Comparison of ENCODE assay signal across 9 cellular contexts in genomic region chr2:113330060-113330767, GRCh38. TPM values are rescaled to one million over a fixed set of nuclear protein-coding genes. Genes with fewer than 3 reads are reported as not detected.
DNase-seq lines count a peak whose midpoint lies in the region; ATAC-seq and TF ChIP-seq lines count a peak whose summit lies in the region.
"Not testable (repeated sequence)": the region's sequence is repeated elsewhere in the genome, so short reads cannot be mapped to it uniquely, and the experiment has no call there.
"Had no signal": no experiment of that assay in that cellular context is flagged by ENCODE, and none has a peak within 500 bp of the region (broad histone marks: within the 10 kb centered on the region; RNA-seq: fewer than 3 reads in every experiment).

No MANE protein-coding gene starts in this region.

- H3K27me3 ChIP-seq in PC-9 (ENCODE audit: insufficient read depth, low read depth); hepatocyte; vagina: not testable (repeated sequence)

- ATAC-seq in activated T-cell treated with anti-CD3 and anti-CD28 coated beads, Interleukin-2, amount 50 U/mL, for 72 hours (replicated peaks in 1 of 2) = peak; percentile 20 to 39

- not testable (repeated sequence) for BruUV-seq in Calu3 (replicated peaks; lab: Mats Ljungman, UMichigan); PC-9 (replicated peaks; lab: Mats Ljungman, UMichigan)

- H3K36me3 Mint-ChIP-seq in Calu3 (ENCODE audit: insufficient read depth, unreplicated experiment); HFFc6 (ENCODE audit: low read depth); activated T-cell treated with anti-CD3 and anti-CD28 coated beads, Interleukin-2, amount 50 U/mL, for 72 hours (ENCODE audit: insufficient read depth in 2 of 2): not testable (repeated sequence)

- H3K4me1 Mint-ChIP-seq in Calu3 (ENCODE audit: low read depth, unreplicated experiment) (peaks cover 35% of the 10 kb centered on the region), HFFc6 (ENCODE audit: low read depth) (peaks cover 50% of the 10 kb centered on the region)
- peaks cover 33% of the 10 kb centered on the region for H3K4me1 Mint-ChIP-seq in activated T-cell treated with anti-CD3 and anti-CD28 coated beads, Interleukin-2, amount 50 U/mL, for 72 hours (ENCODE audit: low read depth)

- WGBS in hepatocyte (ENCODE audit: low lambda C conversion rate, missing lambda C conversion rate) = 75% methylated on average over 5 of the region's 5 CpGs

- peaks cover 41% of the 10 kb centered on the region for H3K4me1 ChIP-seq in PC-9 (replicated peaks; ENCODE audit: insufficient read depth)
- not testable (repeated sequence) for H3K4me1 ChIP-seq in hepatocyte (ENCODE audit: insufficient read depth)
- peaks cover 31% of the 10 kb centered on the region for H3K4me1 ChIP-seq in vagina

- not testable (repeated sequence) for H3K4me3 Mint-ChIP-seq in Calu3 (ENCODE audit: low read depth, unreplicated experiment); activated T-cell treated with anti-CD3 and anti-CD28 coated beads, Interleukin-2, amount 50 U/mL, for 72 hours
- peak overlapping the region; percentile 52 for H3K4me3 Mint-ChIP-seq in HFFc6

- H2AFZ ChIP-seq in PC-9, hepatocyte: not testable (repeated sequence)

- H3K27ac Mint-ChIP-seq in Calu3 (ENCODE audit: unreplicated experiment) (peak overlapping the region; percentile 3), HFFc6 (peak overlapping the region; percentile 88)
- not testable (repeated sequence) for H3K27ac Mint-ChIP-seq in activated T-cell treated with anti-CD3 and anti-CD28 coated beads, Interleukin-2, amount 50 U/mL, for 72 hours

- POLR2A ChIA-PET in PC-9 (lab: Charles Lee; ENCODE audit: unreplicated experiment) = interaction anchor here (0.7 kb wide), 1 partner anchor 13 kb away, joined by 3 read pairs; no protein-coding TSS in a partner anchor

- not testable (repeated sequence) for H3K9me3 ChIP-seq in PC-9 (ENCODE audit: insufficient read depth, low read depth); hepatocyte (ENCODE audit: low read depth); vagina

- intact Hi-C loops in Calu3 (cut with micrococcal nuclease; ENCODE audit: unreplicated experiment); PC-9 (cut with micrococcal nuclease; ENCODE audit: unreplicated experiment); vagina (cut with DNase I): not testable (repeated sequence)

- not testable (repeated sequence) for H3K9me2 ChIP-seq in PC-9 (ENCODE audit: insufficient read depth); hepatocyte (replicated peaks; ENCODE audit: insufficient read depth)

- peak overlapping the region; percentile 57 for H3K27ac ChIP-seq in PC-9
- peak overlapping the region; percentile 69 for H3K27ac ChIP-seq in hepatocyte
- peak overlapping the region; percentile 63 for H3K27ac ChIP-seq in vagina

- not testable (repeated sequence) for H3K4me3 ChIP-seq in PC-9; choroid plexus epithelial cell (ENCODE audit: low read depth, low read length); hepatocyte; vagina

- not testable (repeated sequence) for DNase-seq in Calu3; activated T-cell treated with anti-CD3 and anti-CD28 coated beads, Interleukin-2, amount 50 U/mL, for 72 hours; hepatocyte (ENCODE audit: low spot score); vagina (ENCODE audit: extremely low spot score in 2 of 2)
- DNase-seq in HFFc6 (peak; percentile 29), PC-9 (peak; percentile 19 to 75), choroid plexus epithelial cell (ENCODE audit: low read depth) (peak; percentile 22), renal cortical epithelial cell (ENCODE audit: low read depth) (peak; percentile 79)

- H3K27me3 Mint-ChIP-seq in Calu3 (ENCODE audit: unreplicated experiment); HFFc6 (ENCODE audit: insufficient read depth); activated T-cell treated with anti-CD3 and anti-CD28 coated beads, Interleukin-2, amount 50 U/mL, for 72 hours (ENCODE audit: low read depth): not testable (repeated sequence)

- CTCF ChIA-PET in Calu3 (lab: Charles Lee); PC-9 (lab: Charles Lee): not testable (repeated sequence)

- H3K79me2 ChIP-seq in PC-9 (ENCODE audit: low read depth); hepatocyte: not testable (repeated sequence)

- H3K4me2 ChIP-seq in PC-9 = peak overlapping the region; percentile 52
- not testable (repeated sequence) for H3K4me2 ChIP-seq in hepatocyte

- H3K9me3 Mint-ChIP-seq in Calu3 (ENCODE audit: low read depth, unreplicated experiment); HFFc6; activated T-cell treated with anti-CD3 and anti-CD28 coated beads, Interleukin-2, amount 50 U/mL, for 72 hours: not testable (repeated sequence)

- H3K36me3 ChIP-seq in PC-9 (ENCODE audit: low read depth); hepatocyte (replicated peaks; ENCODE audit: insufficient read depth, low read depth); vagina: not testable (repeated sequence)

- not testable (repeated sequence) for TF ChIP-seq CTCF in Calu3 (IDR thresholded peaks at IDR 0.05; ENCODE audit: unreplicated experiment); HFFc6 (IDR thresholded peaks at IDR 0.05); PC-9 (conservative IDR thresholded peaks at IDR 0.05); choroid plexus epithelial cell (conservative IDR thresholded peaks at IDR 0.05; ENCODE audit: low read depth, low read length); hepatocyte (IDR thresholded peaks at IDR 0.05; ENCODE audit: poor library complexity); vagina (IDR thresholded peaks at IDR 0.05)

- TF ChIP-seq POLR2A in vagina (IDR thresholded peaks at IDR 0.05) = not testable (repeated sequence)

- H3F3A ChIP-seq in PC-9 (ENCODE audit: insufficient read depth, low read depth) = peaks cover 28% of the 10 kb centered on the region

- not testable (repeated sequence) for H4K20me1 ChIP-seq in PC-9 (ENCODE audit: insufficient read depth); hepatocyte (ENCODE audit: insufficient read depth, poor library complexity, severe bottlenecking)

RNA-seq across cellular contexts. Expression of gene PAX8, which starts 51.5 kb away (rescaled TPM):
- total RNA-seq in Calu3 (2022) (12.2 and 14.5 TPM in 2 replicates), PC-9 (2021) (5.8 and 6.4 TPM in 2 replicates), hepatocyte (0.20 TPM in 1 of 2 replicates, not detected in the other), renal cortical epithelial cell (86.5 and 273 TPM in 2 replicates), vagina (1.7 TPM)
- total RNA-seq in HFFc6 (2021; fragmentation: NEBNext Ultra II Directional; extraction: Animal tissue kit (Norgen Biotek cat#: 25700)) = 1 to 10 TPM in 5 of 6 experiments, under 1 TPM in 1; 0.33 to 6.7 (median 5.1) TPM
- total RNA-seq in activated T-cell treated with anti-CD3 and anti-CD28 coated beads, Interleukin-2, amount 50 U/mL, for 72 hours = 1 to 10 TPM; 3.0 to 4.3 TPM
- 0.05 and 0.16 TPM in 2 replicates for polyA plus RNA-seq in hepatocyte
- total RNA-seq: osteocyte had no signal
